11 cellular contexts compared by ENCODE assay signal in the genomic region with DNA sequence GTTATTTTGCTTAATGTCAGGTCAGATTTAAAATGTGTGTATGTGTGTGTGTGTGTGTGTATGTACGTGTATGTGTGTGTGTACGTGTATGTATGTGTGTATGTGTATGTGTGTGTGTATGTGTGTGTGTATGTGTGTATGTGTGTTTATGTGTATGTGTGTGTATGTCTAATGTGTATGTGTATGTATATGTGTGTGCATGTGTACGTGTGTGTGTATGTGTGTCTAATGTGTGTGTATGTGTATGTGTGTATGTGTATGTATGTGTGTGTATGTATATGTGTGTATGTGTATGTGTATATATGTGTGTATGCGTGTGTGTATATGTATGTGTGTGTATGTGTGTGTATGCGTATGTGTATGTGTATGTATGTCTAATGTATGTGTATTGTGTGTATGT.
"Had no signal": no experiment of that assay in that cellular context is flagged by ENCODE, and none has a peak within 500 bp of the region (broad histone marks: within the 10 kb centered on the region; RNA-seq: fewer than 3 reads in every experiment).

No MANE protein-coding gene starts in this region.

- H3K27ac ChIP-seq: testis, VCaP had no signal

- H3K9me3 Mint-ChIP-seq: activated T-cell treated with anti-CD3 and anti-CD28 coated beads, Interleukin-2, amount 50 U/mL, for 24 hours; naive thymus-derived CD8-positive, alpha-beta T cell; T-cell had no signal

- ATAC-seq: activated CD8-positive, alpha-beta memory T cell treated with anti-CD3 and anti-CD28 coated beads, Interleukin-2, amount 10 ng/mL, durations not matched to agents 7 days and 5 days; naive thymus-derived CD8-positive, alpha-beta T cell; T-cell had no signal

- H3K4me1 Mint-ChIP-seq: activated CD8-positive, alpha-beta memory T cell treated with anti-CD3 and anti-CD28 coated beads, Interleukin-2, amount 10 ng/mL, durations not matched to agents 7 days and 5 days had no signal

- H3K4me3 ChIP-seq: left ventricle myocardium inferior, stomach, testis had no signal

- H3K27me3 ChIP-seq: testis had no signal

- DNase-seq: activated CD4-positive, alpha-beta T cell treated with anti-CD3 and anti-CD28 coated beads, Interleukin-2, amount 50 U/mL, for 48 hours; activated CD8-positive, alpha-beta memory T cell treated with anti-CD3 and anti-CD28 coated beads, Interleukin-2, amount 10 ng/mL, durations not matched to agents 7 days and 5 days; activated naive CD4-positive, alpha-beta T cell treated with anti-CD3 and anti-CD28 coated beads, Interleukin-2, amount 50 U/mL, for 16 hours; activated T-cell treated with anti-CD3 and anti-CD28 coated beads, Interleukin-2, amount 50 U/mL, for 24 hours; hippocampal formation; naive thymus-derived CD8-positive, alpha-beta T cell; stomach; T-cell; testis had no signal

- H3K36me3 ChIP-seq: left ventricle myocardium inferior, stomach had no signal

- H3K4me3 Mint-ChIP-seq: activated CD8-positive, alpha-beta memory T cell treated with anti-CD3 and anti-CD28 coated beads, Interleukin-2, amount 10 ng/mL, durations not matched to agents 7 days and 5 days; activated T-cell treated with anti-CD3 and anti-CD28 coated beads, Interleukin-2, amount 50 U/mL, for 24 hours; T-cell had no signal

- H3K27ac Mint-ChIP-seq: activated CD8-positive, alpha-beta memory T cell treated with anti-CD3 and anti-CD28 coated beads, Interleukin-2, amount 10 ng/mL, durations not matched to agents 7 days and 5 days; activated T-cell treated with anti-CD3 and anti-CD28 coated beads, Interleukin-2, amount 50 U/mL, for 24 hours; naive thymus-derived CD8-positive, alpha-beta T cell; T-cell had no signal

- H3K9me3 ChIP-seq: left ventricle myocardium inferior, stomach, testis had no signal

- H3K36me3 Mint-ChIP-seq: activated CD8-positive, alpha-beta memory T cell treated with anti-CD3 and anti-CD28 coated beads, Interleukin-2, amount 10 ng/mL, durations not matched to agents 7 days and 5 days; naive thymus-derived CD8-positive, alpha-beta T cell; T-cell had no signal
